1 cellular context compared by ENCODE assay signal in the genomic region with DNA sequence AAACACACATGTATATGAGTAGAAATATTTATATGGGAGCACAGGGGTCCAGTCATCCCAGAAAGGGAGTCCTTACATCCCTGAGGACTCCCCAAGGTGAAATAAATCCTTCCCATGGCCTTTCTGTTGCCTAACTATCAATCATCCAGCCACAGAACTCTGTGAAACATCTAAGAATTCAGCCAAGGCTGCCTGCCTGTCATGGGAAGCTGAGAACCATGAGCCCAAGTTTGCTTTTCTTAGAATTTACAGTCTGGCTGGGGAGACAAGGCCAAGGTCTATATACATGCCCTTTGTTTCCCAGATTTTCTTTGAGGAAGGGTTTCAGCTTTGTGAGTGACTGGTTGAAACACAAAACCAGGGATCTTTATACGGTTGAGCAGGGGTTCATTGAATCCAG.
TF ChIP-seq lines count a peak whose summit lies in the region.

No MANE protein-coding gene starts in this region.

TF ChIP-seq in HepG2, 621 proteins besides CTCF, POLR2A, EP300 and RAD21:
- TF ChIP-seq BCL6 (CRISPR knock-in tag; IDR thresholded peaks at IDR 0.05), result peak; percentile 68
- TF ChIP-seq ZNF44 (CRISPR knock-in tag; IDR thresholded peaks at IDR 0.05), result no peak
